ENCODE assay signal across 1 cellular context in genomic region chr10:987906-988666, GRCh38.
TF ChIP-seq lines count a peak whose summit lies in the region.

Gene GTPBP4 (plus strand): TSS chr10:988434. CDS start chr10:988480, 46 bp downstream.

TF ChIP-seq in HepG2, 621 proteins besides CTCF, POLR2A, EP300 and RAD21 (continued from another document):
- TF ChIP-seq DRAP1 (CRISPR knock-in tag; IDR thresholded peaks at IDR 0.05) (peak; percentile 45; the same call in 1 of the 2 replicates), PHF8 (CRISPR knock-in tag; IDR thresholded peaks at IDR 0.05) (peak; percentile 90), PHF20 (CRISPR knock-in tag; IDR thresholded peaks at IDR 0.05) (peak; percentile 95)
TF ChIP-seq in HepG2: peak in this region for 272.
